ENCODE assay signal across 8 cellular contexts in genomic region chr12:82627799-82628198, GRCh38. TPM values are rescaled to one million over a fixed set of nuclear protein-coding genes. Genes with fewer than 3 reads are reported as not detected.
DNase-seq lines count a peak whose midpoint lies in the region; ATAC-seq and TF ChIP-seq lines count a peak whose summit lies in the region.

No MANE protein-coding gene starts in this region.

- peak; percentile 56 for DNase-seq in COLO829 (ENCODE audit: low spot score)
- DNase-seq in NCI-H2029 (lab: John Stamatoyannopoulos, UW): peak; percentile 9
- DNase-seq in dermis blood vessel endothelial cell: peak; percentile 38
- DNase-seq in renal cortical epithelial cell (ENCODE audit: low read depth): peak; percentile 53
- no peak for DNase-seq in HCEC 1CT
- no peak for DNase-seq in coronary artery (ENCODE audit: low spot score)

- H3K4me3 ChIP-seq in coronary artery: no peak overlapping the region

- ATAC-seq in GM19397 (IDR thresholded peaks at IDR 0.05; ENCODE audit: unreplicated experiment) (peak; percentile 57), HG02840 (IDR thresholded peaks at IDR 0.05; ENCODE audit: low FRiP score, unreplicated experiment) (no peak)

- no peak overlapping the region for H3K27ac ChIP-seq in coronary artery

- no peak for TF ChIP-seq CTCF in coronary artery (IDR thresholded peaks at IDR 0.05)

RNA-seq across cellular contexts. Expression of gene TMTC2, which starts 58.9 kb away (rescaled TPM):
- total RNA-seq in dermis blood vessel endothelial cell (13.0 and 17.9 TPM in 2 replicates), renal cortical epithelial cell (4.7 and 11.1 TPM in 2 replicates)

Comparison
In these comparisons a context has a peak if more than half of its experiments do, and no peak if none do; other contexts are left out.
1. DNase-seq: peak in COLO829 (single experiment), NCI-H2029 (single experiment), dermis blood vessel endothelial cell (single experiment) and renal cortical epithelial cell (single experiment); none in HCEC 1CT (single experiment) and coronary artery (single experiment).